In genomic region chr5:66680804-66681203, GRCh38 we compare ENCODE assay signal across 2 cellular contexts.
TF ChIP-seq lines count a peak whose summit lies in the region.

No MANE protein-coding gene starts in this region.

TF ChIP-seq in HEK293, 187 proteins besides CTCF, POLR2A, EP300 and RAD21 (continued from another document):
- TF ChIP-seq ZNF184 (tag by site-specific recombination; IDR thresholded peaks at IDR 0.05) = no peak

TF ChIP-seq in WTC11, 78 proteins besides CTCF, POLR2A, EP300 and RAD21 (continued from another document):
- no peak for TF ChIP-seq CDX4 (CRISPR knock-in tag; IDR thresholded peaks at IDR 0.05; ENCODE audit: borderline replicate concordance)
- TF ChIP-seq FOXK1 (CRISPR knock-in tag; IDR thresholded peaks at IDR 0.05) = no peak
- no peak for TF ChIP-seq ZBTB21 (CRISPR knock-in tag; IDR thresholded peaks at IDR 0.05; ENCODE audit: borderline replicate concordance)
- TF ChIP-seq PRDM15 (CRISPR knock-in tag; IDR thresholded peaks at IDR 0.05) = no peak
- TF ChIP-seq ZNF138 (CRISPR knock-in tag; conservative IDR thresholded peaks at IDR 0.05) = no peak
- TF ChIP-seq ZNF671 (CRISPR knock-in tag; IDR thresholded peaks at IDR 0.05) = no peak
- no peak for TF ChIP-seq CBFB (CRISPR knock-in tag; IDR thresholded peaks at IDR 0.05; ENCODE audit: low read depth)
- TF ChIP-seq MLX (CRISPR knock-in tag; IDR thresholded peaks at IDR 0.05) = no peak
- TF ChIP-seq RORB (CRISPR knock-in tag; IDR thresholded peaks at IDR 0.05) = no peak
